In genomic region chr7:95446618-95447017, GRCh38 we compare ENCODE assay signal across 33 cellular contexts. TPM values are rescaled to one million over a fixed set of nuclear protein-coding genes. Genes with fewer than 3 reads are reported as not detected.
"Had no signal": no experiment of that assay in that cellular context is flagged by ENCODE, and none has a peak within 500 bp of the region (broad histone marks: within the 10 kb centered on the region; RNA-seq: fewer than 3 reads in every experiment).

No MANE protein-coding gene starts in this region.

- H3K9me3 ChIP-seq: gastrocnemius medialis, heart left ventricle had no signal

- FAIRE-seq: astrocyte, bronchial epithelial cell, TTC549 had no signal

- H3K4me3 ChIP-seq: coronary artery, dorsolateral prefrontal cortex, gastrocnemius medialis, heart left ventricle had no signal

- H3K27ac ChIP-seq: brain microvascular endothelial cell, coronary artery, dorsolateral prefrontal cortex, foreskin keratinocyte, gastrocnemius medialis, heart left ventricle, VCaP had no signal

- DNase-seq: activated CD4-positive, alpha-beta memory T cell treated with anti-CD3 and anti-CD28 coated beads, Interleukin-2, amount 10 ng/mL, durations not matched to agents 7 days and 5 days; activated CD4-positive, alpha-beta T cell treated with anti-CD3 and anti-CD28 coated beads for 1 hour; activated CD4-positive, alpha-beta T cell treated with anti-CD3 and anti-CD28 coated beads for 4 hours; activated CD4-positive, alpha-beta T cell treated with anti-CD3 and anti-CD28 coated beads, Interleukin-2, amount 10 ng/mL, durations not matched to agents 7 days and 5 days; activated CD4-positive, alpha-beta T cell treated with anti-CD3 and anti-CD28 coated beads, Interleukin-2, amount 50 U/mL, for 4 hours; activated CD8-positive, alpha-beta memory T cell treated with anti-CD3 and anti-CD28 coated beads, Interleukin-2, amount 50 U/mL, for 48 hours; activated effector memory CD4-positive, alpha-beta T cell treated with Interleukin-2 at 50 U/mL for 16 hours; activated gamma-delta T cell treated with Interleukin-2 at 50 U/mL for 16 hours; activated naive CD4-positive, alpha-beta T cell treated with anti-CD3 and anti-CD28 coated beads, Interleukin-2, amount 50 U/mL, for 16 hours; activated naive CD4-positive, alpha-beta T cell treated with Interleukin-2 at 50 U/mL for 16 hours; activated T-cell treated with anti-CD3 and anti-CD28 coated beads for 4 hours; activated T-cell treated with anti-CD3 and anti-CD28 coated beads, Interleukin-2, amount 50 U/mL, for 24 hours; activated T-cell treated with anti-CD3 and anti-CD28 coated beads, Interleukin-2, amount 50 U/mL, for 72 hours; amniotic stem cell; anterior cingulate cortex; brain microvascular endothelial cell; dorsolateral prefrontal cortex; effector memory CD4-positive, alpha-beta T cell; endodermal cell; foreskin keratinocyte; gastrocnemius medialis; glutamatergic neuron; heart left ventricle; T-helper 2 cell had no signal

- H3K4me1 ChIP-seq: foreskin keratinocyte, gastrocnemius medialis, heart left ventricle had no signal

- H3K36me3 ChIP-seq: brain microvascular endothelial cell, gastrocnemius medialis, heart left ventricle had no signal

- H3K27me3 ChIP-seq: brain microvascular endothelial cell, dorsolateral prefrontal cortex, foreskin keratinocyte, gastrocnemius medialis, heart left ventricle had no signal

RNA-seq across cellular contexts. Expression of gene ASB4, which starts 39.1 kb away (rescaled TPM):
- total RNA-seq: activated CD4-positive, alpha-beta memory T cell treated with anti-CD3 and anti-CD28 coated beads, Interleukin-2, amount 10 ng/mL, durations not matched to agents 7 days and 5 days; activated CD4-positive, alpha-beta T cell treated with anti-CD3 and anti-CD28 coated beads, Interleukin-2, amount 10 ng/mL, durations not matched to agents 7 days and 5 days; activated T-cell treated with anti-CD3 and anti-CD28 coated beads, Interleukin-2, amount 50 U/mL, for 72 hours; astrocyte; endodermal cell; esophagus mucosa; foreskin keratinocyte; T-helper 1 cell treated with Interleukin-12 subunit alpha and Interleukin-12 subunit beta and Interleukin-4 antibody, amounts not matched to agents 30 ng/mL and 1 ng/mL, for 36 hours; WTC11 had no signal

RNA-seq across cellular contexts. Expression of gene PON3, which starts 50.4 kb away (rescaled TPM):
- total RNA-seq: activated CD4-positive, alpha-beta memory T cell treated with anti-CD3 and anti-CD28 coated beads, Interleukin-2, amount 10 ng/mL, durations not matched to agents 7 days and 5 days; activated CD4-positive, alpha-beta T cell treated with anti-CD3 and anti-CD28 coated beads, Interleukin-2, amount 10 ng/mL, durations not matched to agents 7 days and 5 days; astrocyte; epithelial cell of proximal tubule; T-helper 1 cell treated with Interleukin-12 subunit alpha and Interleukin-12 subunit beta and Interleukin-4 antibody, amounts not matched to agents 30 ng/mL and 1 ng/mL, for 36 hours had no signal
